8 cellular contexts compared by ENCODE assay signal in the genomic region with DNA sequence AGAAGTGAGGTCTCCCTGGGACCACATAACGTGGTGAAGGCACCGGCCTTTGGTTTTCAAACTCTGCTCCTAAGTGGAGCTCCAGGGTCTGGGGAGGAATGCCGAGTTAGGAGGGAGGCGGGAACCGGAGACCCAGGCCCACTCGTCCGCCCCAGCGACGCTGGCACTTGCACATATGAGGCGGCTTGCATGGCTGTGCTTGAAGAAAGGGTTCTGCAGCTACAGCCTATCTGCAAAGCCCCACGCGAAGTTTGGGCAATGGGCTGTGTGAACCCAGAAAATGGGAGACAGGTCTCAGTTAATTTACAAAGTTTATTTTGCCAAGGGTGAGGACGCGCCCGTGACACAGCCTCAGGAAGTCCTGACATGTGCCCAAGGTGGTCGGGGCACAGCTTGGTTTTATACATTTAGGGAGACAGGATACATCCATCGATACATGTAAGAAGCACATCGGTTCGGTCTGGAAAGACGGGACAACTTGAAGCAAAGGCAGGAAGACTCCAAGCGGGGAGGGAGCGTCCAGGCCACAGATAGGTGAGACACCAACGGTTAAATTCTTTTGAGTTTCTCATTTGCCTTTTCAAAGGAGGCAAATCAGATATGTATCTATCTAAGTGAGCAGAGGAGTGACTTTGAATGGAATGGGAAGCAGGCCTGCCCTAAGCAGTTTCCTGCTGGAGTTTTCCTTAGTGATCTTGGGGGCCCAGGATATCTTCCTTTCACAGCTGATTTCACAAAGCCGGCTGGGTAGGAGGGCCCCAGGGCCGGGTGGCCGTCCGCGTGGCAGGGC. TPM values are rescaled to one million over a fixed set of nuclear protein-coding genes. Genes with fewer than 3 reads are reported as not detected.
DNase-seq lines count a peak whose midpoint lies in the region; ATAC-seq, FAIRE-seq and TF ChIP-seq lines count a peak whose summit lies in the region.

No MANE protein-coding gene starts in this region.

- H3K9me3 Mint-ChIP-seq in T-helper 2 cell treated with Interferon-gamma antibody and Interleukin-4, amounts not matched to agents 5 μg/mL and 100 μg/mL, for 36 hours, result no peaks in the 10 kb centered on the region

- H3K9ac ChIP-seq in HepG2 (ENCODE audit: insufficient read depth, low read depth, low read length), result peak overlapping the region; percentile 83

- H3K4me1 ChIP-seq in HepG2 (ENCODE audit: insufficient read depth, low read length) (peaks cover 68% of the 10 kb centered on the region), thoracic aorta (ENCODE audit: control insufficient read depth in 1 of 2, low read depth in 2 of 2) (peaks cover 6 to 23% of the 10 kb centered on the region in 2 donors)

- no peaks in the 10 kb centered on the region for H4K20me1 ChIP-seq in HepG2 (ENCODE audit: insufficient read depth, low read length)

- POLR2A ChIA-PET in HepG2 (lab: Yijun Ruan, JAX), result interaction anchor here (0.6 to 7.3 kb wide), 21 partner anchors 7 to 274 kb away, joined by 3 to 157 read pairs (median 4); a partner anchor contains a TSS

- intact Hi-C loops in HepG2 (cut with micrococcal nuclease; ENCODE audit: unreplicated experiment), result loop anchor here (1.0 kb wide), 2 partner anchors 16 to 65 kb away; no protein-coding TSS in a partner anchor

- H3K9me3 ChIP-seq in HepG2 (ENCODE audit: low read length) (no peaks in the 10 kb centered on the region), thoracic aorta (no peaks in the 10 kb centered on the region)

- H3K27me3 ChIP-seq in HepG2 (ENCODE audit: control insufficient read depth in 1 of 2, insufficient read depth in 2 of 2, low read length in 2 of 2), result no peaks in the 10 kb centered on the region; a peak in 2 of 5 replicates
- no peaks in the 10 kb centered on the region for H3K27me3 ChIP-seq in thoracic aorta (replicated peaks; ENCODE audit: insufficient read depth)

- BruUV-seq in HepG2 (replicated peaks; lab: Mats Ljungman, UMichigan), result TSS peak; percentile 98

- in situ Hi-C loops in astrocyte of the cerebellum (cut with HindIII; ENCODE audit: low sequenced_read_pairs) (no loop called here), HepG2 (cut with HindIII; ENCODE audit: extremely low pct_ligation_motif_present, low pct_unique_long_range_greater_than_20kb) (no loop called here)

- no peak for TF ChIP-seq POLR2A in HepG2 (IDR thresholded peaks at IDR 0.05; ENCODE audit: insufficient read depth in 1 of 2, low read depth in 2 of 2, low read length in 2 of 2)

- TF ChIP-seq CTCF in astrocyte of the cerebellum (IDR thresholded peaks at IDR 0.05; ENCODE audit: low read depth, low read length, missing control alignments) (no peak), HepG2 (CRISPR knock-in tag; IDR thresholded peaks at IDR 0.05) (no peak), thoracic aorta (IDR thresholded peaks at IDR 0.05) (no peak)

- CTCF ChIA-PET in HepG2 (lab: Yijun Ruan, JAX; ENCODE audit: low intra/inter-chr PET ratio, low total read pairs), result interaction anchor here (2.0 kb wide), 1 partner anchor 31 kb away, joined by 8 read pairs; no protein-coding TSS in a partner anchor

- H3K4me2 ChIP-seq in HepG2 (ENCODE audit: low read depth, low read length), result peak overlapping the region; percentile 91

- H3K27ac ChIP-seq in HepG2 (ENCODE audit: extremely low read length, insufficient read depth, low read length), result peak overlapping the region; percentile 78
- peak overlapping the region; percentile 74 for H3K27ac ChIP-seq in thoracic aorta

- H3K4me3 ChIP-seq in astrocyte of the cerebellum (ENCODE audit: low read depth, low read length), result peak overlapping the region; percentile 84
- peak overlapping the region; percentile 57 to 80 (median 68) for H3K4me3 ChIP-seq in HepG2 (replicated peaks in 1 of 3; ENCODE audit: insufficient read depth in 1 of 3, low read depth in 2 of 3, low read length in 3 of 3)
- H3K4me3 ChIP-seq in thoracic aorta, result peak overlapping the region; percentile 97

- no peak for DNase-seq in T-helper 2 cell treated with Interferon-gamma antibody and Interleukin-4, amounts not matched to agents 5 μg/mL and 100 μg/mL, for 36 hours (ENCODE audit: low spot score)
- DNase-seq in T-helper 2 cell (no peak), astrocyte of the cerebellum (ENCODE audit: low read depth) (no peak), HepG2 (ENCODE audit: low spot score) (no peak), thoracic aorta (ENCODE audit: low spot score) (no peak), NCI-H1105 (lab: John Stamatoyannopoulos, UW) (no peak), NCI-H1092 treated with DMSO at 0.1 percent for 48 hours (lab: John Stamatoyannopoulos, UW) (no peak)

- H3K4me3 Mint-ChIP-seq in T-helper 2 cell treated with Interferon-gamma antibody and Interleukin-4, amounts not matched to agents 5 μg/mL and 100 μg/mL, for 36 hours, result peak overlapping the region; percentile 76

- no peaks in the 10 kb centered on the region for H3K36me3 ChIP-seq in HepG2 (replicated peaks in 1 of 2; ENCODE audit: control insufficient read depth in 1 of 2, insufficient read depth in 2 of 2, low read length in 2 of 2)
- no peaks in the 10 kb centered on the region for H3K36me3 ChIP-seq in thoracic aorta

- no peak overlapping the region for H2AFZ ChIP-seq in HepG2 (ENCODE audit: low read length)

- TF ChIP-seq RAD21 in HepG2 (CRISPR knock-in tag; IDR thresholded peaks at IDR 0.05), result no peak

- FAIRE-seq in HepG2 (lab: Jason Lieb, UNC), result no peak

- H3K79me2 ChIP-seq in HepG2 (ENCODE audit: insufficient read depth, low read length), result peaks cover 27% of the 10 kb centered on the region

- peak overlapping the region; percentile 76 for H3K27ac Mint-ChIP-seq in T-helper 2 cell treated with Interferon-gamma antibody and Interleukin-4, amounts not matched to agents 5 μg/mL and 100 μg/mL, for 36 hours

- 82% methylated on average over 27 of the region's 28 CpGs for WGBS in HepG2 (ENCODE audit: low lambda C conversion rate)

- TF ChIP-seq EP300 in HepG2 (IDR thresholded peaks at IDR 0.05; ENCODE audit: low read depth in 2 of 2, low read length in 2 of 2) (no peak), HepG2 (CRISPR knock-in tag; IDR thresholded peaks at IDR 0.05; ENCODE audit: borderline replicate concordance) (no peak)

- H3K27me3 Mint-ChIP-seq in T-helper 2 cell treated with Interferon-gamma antibody and Interleukin-4, amounts not matched to agents 5 μg/mL and 100 μg/mL, for 36 hours (ENCODE audit: low read depth), result peaks cover 17% of the 10 kb centered on the region

- ATAC-seq in HepG2 (no peak), thoracic aorta (ENCODE audit: insufficient number of reproducible peaks, low FRiP score, low read depth) (no peak), HG03135 (IDR thresholded peaks at IDR 0.05; ENCODE audit: unreplicated experiment) (no peak)

- peaks cover 27% of the 10 kb centered on the region for H3K4me1 Mint-ChIP-seq in T-helper 2 cell treated with Interferon-gamma antibody and Interleukin-4, amounts not matched to agents 5 μg/mL and 100 μg/mL, for 36 hours (ENCODE audit: low read depth)

- peaks cover 2% of the 10 kb centered on the region for H3K36me3 Mint-ChIP-seq in T-helper 2 cell treated with Interferon-gamma antibody and Interleukin-4, amounts not matched to agents 5 μg/mL and 100 μg/mL, for 36 hours (ENCODE audit: low read depth)

TF ChIP-seq in HepG2, 621 proteins besides CTCF, POLR2A, EP300 and RAD21 (continues in another document):
- TF ChIP-seq ZSCAN21 (CRISPR knock-in tag; IDR thresholded peaks at IDR 0.05; ENCODE audit: borderline replicate concordance), result no peak
- TF ChIP-seq ZNF143 (CRISPR knock-in tag; IDR thresholded peaks at IDR 0.05), result no peak
- TF ChIP-seq ZNF460 (CRISPR knock-in tag; IDR thresholded peaks at IDR 0.05; ENCODE audit: borderline replicate concordance), result no peak
- TF ChIP-seq KAT8 (CRISPR knock-in tag; IDR thresholded peaks at IDR 0.05), result no peak
- no peak for TF ChIP-seq ZNF12 (CRISPR knock-in tag; IDR thresholded peaks at IDR 0.05)
- TF ChIP-seq, protein P1, sequence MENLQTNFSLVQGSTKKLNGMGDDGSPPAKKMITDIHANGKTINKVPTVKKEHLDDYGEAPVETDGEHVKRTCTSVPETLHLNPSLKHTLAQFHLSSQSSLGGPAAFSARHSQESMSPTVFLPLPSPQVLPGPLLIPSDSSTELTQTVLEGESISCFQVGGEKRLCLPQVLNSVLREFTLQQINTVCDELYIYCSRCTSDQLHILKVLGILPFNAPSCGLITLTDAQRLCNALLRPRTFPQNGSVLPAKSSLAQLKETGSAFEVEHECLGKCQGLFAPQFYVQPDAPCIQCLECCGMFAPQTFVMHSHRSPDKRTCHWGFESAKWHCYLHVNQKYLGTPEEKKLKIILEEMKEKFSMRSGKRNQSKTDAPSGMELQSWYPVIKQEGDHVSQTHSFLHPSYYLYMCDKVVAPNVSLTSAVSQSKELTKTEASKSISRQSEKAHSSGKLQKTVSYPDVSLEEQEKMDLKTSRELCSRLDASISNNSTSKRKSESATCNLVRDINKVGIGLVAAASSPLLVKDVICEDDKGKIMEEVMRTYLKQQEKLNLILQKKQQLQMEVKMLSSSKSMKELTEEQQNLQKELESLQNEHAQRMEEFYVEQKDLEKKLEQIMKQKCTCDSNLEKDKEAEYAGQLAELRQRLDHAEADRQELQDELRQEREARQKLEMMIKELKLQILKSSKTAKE (CRISPR knock-in tag; IDR thresholded peaks at IDR 0.05; ENCODE audit: borderline replicate concordance), result no peak

RNA-seq across cellular contexts. Expression of a gene that starts 0.8 kb away (rescaled TPM):
- total RNA-seq in HepG2 (2016; rRNA removed; fragmentation: Illumina TruSeq; extraction: Trizol), result 47.0 and 50.5 TPM in 2 replicates
- 5.3 and 6.4 TPM in 2 replicates for total RNA-seq in HepG2 (2016; cell fraction: cytosol; rRNA removed; fragmentation: Illumina TruSeq; extraction: Trizol; ENCODE audit: low read depth)
- total RNA-seq in HepG2 (2016; cell fraction: insoluble cytoplasmic fraction; rRNA removed; fragmentation: Illumina TruSeq; extraction: Trizol), result 44.0 and 57.6 TPM in 2 replicates
- total RNA-seq in HepG2 (2016; cell fraction: membrane; rRNA removed; fragmentation: Illumina TruSeq; extraction: Trizol), result 23.6 and 27.0 TPM in 2 replicates
- 52.1 and 60.5 TPM in 2 replicates for total RNA-seq in HepG2 (2016; cell fraction: nucleus; rRNA removed; fragmentation: Illumina TruSeq; extraction: Trizol)
- polyA plus RNA-seq in HepG2 (2011; rRNA removed), result 66.3 and 76.9 TPM in 2 replicates
- polyA plus RNA-seq in HepG2 (2011; cell fraction: cytosol; rRNA removed), result 40.5 and 52.8 TPM in 2 replicates
- 117 and 148 TPM in 2 replicates for polyA plus RNA-seq in HepG2 (2011; cell fraction: nucleus; rRNA removed)
- 58.6 and 62.1 TPM in 2 replicates for polyA plus RNA-seq in HepG2 (2012)
- 1.5 and 2.4 TPM in 2 replicates for polyA plus RNA-seq in HepG2 (2016; cell fraction: cytosol; fragmentation: Illumina TruSeq; extraction: Trizol; ENCODE audit: low read depth)
- 41.2 and 44.9 TPM in 2 replicates for polyA plus RNA-seq in HepG2 (2016; cell fraction: insoluble cytoplasmic fraction; fragmentation: Illumina TruSeq; extraction: Trizol; ENCODE audit: low read depth)
- 10.2 and 12.5 TPM in 2 replicates for polyA plus RNA-seq in HepG2 (2016; cell fraction: membrane; fragmentation: Illumina TruSeq; extraction: Trizol; ENCODE audit: low read depth)
- 134 and 146 TPM in 2 replicates for polyA plus RNA-seq in HepG2 (2016; cell fraction: nucleus; fragmentation: Illumina TruSeq; extraction: Trizol; ENCODE audit: insufficient read depth, low read depth)
- polyA minus RNA-seq in HepG2 (2011; rRNA and poly(A)+ RNA removed; ENCODE audit: low replicate concordance), result 20.0 and 41.6 TPM in 2 replicates
- polyA minus RNA-seq in HepG2 (2011; cell fraction: cytosol; rRNA and poly(A)+ RNA removed), result 36.8 and 46.1 TPM in 2 replicates
- 78.9 and 107 TPM in 2 replicates for polyA minus RNA-seq in HepG2 (2011; cell fraction: nucleus; rRNA and poly(A)+ RNA removed)
- 100 to 1,000 TPM in 1 of 2 donors, 10 to 100 TPM in 1; 55.9 to 113 TPM for total RNA-seq in thoracic aorta
